ENCODE assay signal across 1 cellular context in the genomic region with DNA sequence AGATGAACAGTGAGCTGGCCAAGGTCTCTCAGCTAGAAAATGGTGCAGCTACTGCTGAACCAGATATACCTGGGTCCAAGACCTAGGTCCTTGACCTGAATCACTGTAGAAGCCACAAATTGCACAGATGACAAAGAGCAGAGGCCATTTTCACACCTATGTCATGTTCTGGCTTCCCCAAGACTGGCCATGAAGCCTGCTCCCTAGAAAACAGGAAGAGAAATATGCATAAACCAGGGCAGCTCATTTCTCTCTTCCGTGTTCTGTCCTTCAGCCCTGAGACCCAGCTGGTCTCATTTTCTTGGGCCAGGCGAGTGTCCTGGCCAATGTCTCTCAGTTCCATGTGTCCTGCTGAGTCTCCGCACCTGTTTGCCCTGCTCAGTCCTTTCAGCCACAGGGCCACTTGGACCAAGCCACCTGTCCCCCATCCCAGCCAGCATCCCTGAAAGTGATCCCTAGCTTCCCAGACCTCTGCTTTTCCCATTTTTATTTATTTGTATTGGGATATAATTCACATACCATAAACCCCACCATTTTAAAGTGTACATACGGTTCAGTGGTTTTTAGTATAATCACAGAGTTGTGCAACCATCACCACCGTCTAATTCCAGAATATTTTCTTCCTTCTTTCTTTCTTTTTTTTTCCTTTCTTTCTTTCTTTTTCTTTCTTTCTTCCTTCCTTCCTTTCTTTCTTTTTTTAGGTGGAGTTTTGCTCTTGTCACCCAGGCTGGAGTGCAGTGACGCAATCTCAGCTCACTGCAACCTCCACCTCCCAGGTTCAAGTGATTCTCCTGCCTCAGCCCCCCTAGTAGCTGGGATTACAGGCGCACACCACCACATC.
TF ChIP-seq lines count a peak whose summit lies in the region.

No MANE protein-coding gene starts in this region.

TF ChIP-seq in GM12878, 131 proteins besides CTCF, POLR2A, EP300 and RAD21 (continued from another document):
- TF ChIP-seq, protein P1, sequence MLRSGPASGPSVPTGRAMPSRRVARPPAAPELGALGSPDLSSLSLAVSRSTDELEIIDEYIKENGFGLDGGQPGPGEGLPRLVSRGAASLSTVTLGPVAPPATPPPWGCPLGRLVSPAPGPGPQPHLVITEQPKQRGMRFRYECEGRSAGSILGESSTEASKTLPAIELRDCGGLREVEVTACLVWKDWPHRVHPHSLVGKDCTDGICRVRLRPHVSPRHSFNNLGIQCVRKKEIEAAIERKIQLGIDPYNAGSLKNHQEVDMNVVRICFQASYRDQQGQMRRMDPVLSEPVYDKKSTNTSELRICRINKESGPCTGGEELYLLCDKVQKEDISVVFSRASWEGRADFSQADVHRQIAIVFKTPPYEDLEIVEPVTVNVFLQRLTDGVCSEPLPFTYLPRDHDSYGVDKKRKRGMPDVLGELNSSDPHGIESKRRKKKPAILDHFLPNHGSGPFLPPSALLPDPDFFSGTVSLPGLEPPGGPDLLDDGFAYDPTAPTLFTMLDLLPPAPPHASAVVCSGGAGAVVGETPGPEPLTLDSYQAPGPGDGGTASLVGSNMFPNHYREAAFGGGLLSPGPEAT (IDR thresholded peaks at IDR 0.05; ENCODE audit: low read depth) = peak; percentile 62; the same call in 1 of the 2 replicates
- no peak for TF ChIP-seq ASH2L (IDR thresholded peaks at IDR 0.05; ENCODE audit: borderline replicate concordance, low read depth)
- no peak for TF ChIP-seq KAT2A (conservative IDR thresholded peaks at IDR 0.05; ENCODE audit: control insufficient read depth, low read depth, low read length)
- peak; percentile 97 for TF ChIP-seq NR2F1 (conservative IDR thresholded peaks at IDR 0.05)
- no peak for TF ChIP-seq SIN3A (IDR thresholded peaks at IDR 0.05; ENCODE audit: low read depth, low read length)
- no peak for TF ChIP-seq SMARCA5 (IDR thresholded peaks at IDR 0.05)
- no peak for TF ChIP-seq ZNF217 (IDR thresholded peaks at IDR 0.05)
- peak; percentile 43; the same call in 1 of the 2 replicates for TF ChIP-seq NBN (IDR thresholded peaks at IDR 0.05)
- TF ChIP-seq, protein P2, sequence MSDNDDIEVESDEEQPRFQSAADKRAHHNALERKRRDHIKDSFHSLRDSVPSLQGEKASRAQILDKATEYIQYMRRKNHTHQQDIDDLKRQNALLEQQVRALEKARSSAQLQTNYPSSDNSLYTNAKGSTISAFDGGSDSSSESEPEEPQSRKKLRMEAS (IDR thresholded peaks at IDR 0.05; ENCODE audit: low read depth, low read length) = no peak
- TF ChIP-seq GATAD2B (conservative IDR thresholded peaks at IDR 0.05; ENCODE audit: low read depth) = 0 out of 2 replicates have a peak, but pooled peaks have one; percentile 55
